Comparison of ENCODE assay signal across 17 cellular contexts in genomic region chr2:30784682-30785081, GRCh38. TPM values are rescaled to one million over a fixed set of nuclear protein-coding genes. Genes with fewer than 3 reads are reported as not detected.
A peak's percentile ranks its signal among the peaks of the same experiment; 100 is the strongest.
DNase-seq lines count a peak whose midpoint lies in the region; ATAC-seq and TF ChIP-seq lines count a peak whose summit lies in the region.
"Had no signal": no experiment of that assay in that cellular context is flagged by ENCODE, and none has a peak within 500 bp of the region (broad histone marks: within the 10 kb centered on the region; RNA-seq: fewer than 3 reads in every experiment).

No MANE protein-coding gene starts in this region.

- H2AFZ ChIP-seq in PC-3 (ENCODE audit: low read length) (no peak overlapping the region), hepatocyte (no peak overlapping the region)
- H2AFZ ChIP-seq: GM23338 had no signal

- H3K9me3 Mint-ChIP-seq in endodermal cell (no peaks in the 10 kb centered on the region), osteocyte (ENCODE audit: unreplicated experiment) (no peaks in the 10 kb centered on the region)
- H3K9me3 Mint-ChIP-seq: CD8-positive, alpha-beta T cell; GM23338 had no signal

- H3K27me3 ChIP-seq in colonic mucosa (no peaks in the 10 kb centered on the region), endodermal cell (ENCODE audit: control insufficient read depth, insufficient read depth, low read length, poor library complexity, severe bottlenecking) (no peaks in the 10 kb centered on the region), PC-3 (ENCODE audit: low read length) (peaks cover 26% of the 10 kb centered on the region), hepatocyte (no peaks in the 10 kb centered on the region)

- BruUV-seq in PC-3 (replicated peaks; lab: Mats Ljungman, UMichigan), result no TSS peak

- H3K27ac ChIP-seq in colonic mucosa (no peak overlapping the region), endodermal cell (ENCODE audit: low read depth, low read length) (no peak overlapping the region), PC-3 (ENCODE audit: low read length) (no peak overlapping the region), hepatocyte (no peak overlapping the region)

- H3K4me1 Mint-ChIP-seq in endodermal cell, result peaks cover 3% of the 10 kb centered on the region
- H3K4me1 Mint-ChIP-seq in osteocyte (ENCODE audit: unreplicated experiment), result no peaks in the 10 kb centered on the region

- DNase-seq in colonic mucosa (peak; percentile 5), endodermal cell (peak; percentile 15), osteocyte (ENCODE audit: extremely low spot score, unreplicated experiment) (peak; percentile 30), ureter (ENCODE audit: low spot score) (peak; percentile 29), PC-3 (no peak), hepatocyte (ENCODE audit: low spot score) (no peak)
- DNase-seq: CD8-positive, alpha-beta T cell; COR-L47; DMS153; DMS79 treated with DMSO at 0.1 percent for 48 hours; EL; H7 had no signal

- CTCF ChIA-PET in PC-3 (lab: Charles Lee), result interaction anchor here (0.6 kb wide), 1 partner anchor 76 kb away, joined by 5 read pairs; no protein-coding TSS in a partner anchor

- no peak for ATAC-seq in PC-3
- ATAC-seq: CD8-positive, alpha-beta T cell; GM23338 had no signal

- H3K4me2 ChIP-seq in PC-3 (ENCODE audit: low read length), result no peak overlapping the region
- H3K4me2 ChIP-seq in hepatocyte, result no peak overlapping the region
- H3K4me2 ChIP-seq: GM23338 had no signal

- H3K4me1 ChIP-seq in colonic mucosa (no peaks in the 10 kb centered on the region), endodermal cell (ENCODE audit: control insufficient read depth, insufficient read depth, low read length) (peaks cover under 1% of the 10 kb centered on the region), PC-3 (ENCODE audit: insufficient read depth, low read length) (no peaks in the 10 kb centered on the region), hepatocyte (ENCODE audit: insufficient read depth) (peaks cover 5% of the 10 kb centered on the region)

- H3K27ac Mint-ChIP-seq in endodermal cell (no peak overlapping the region), osteocyte (ENCODE audit: unreplicated experiment) (no peak overlapping the region)
- H3K27ac Mint-ChIP-seq: CD14-positive monocyte; CD8-positive, alpha-beta T cell; GM23338 had no signal

- H3K79me2 ChIP-seq in PC-3 (ENCODE audit: low read length), result no peaks in the 10 kb centered on the region
- no peaks in the 10 kb centered on the region for H3K79me2 ChIP-seq in hepatocyte

- no peak for TF ChIP-seq CTCF in colonic mucosa (IDR thresholded peaks at IDR 0.05)
- no peak for TF ChIP-seq CTCF in endodermal cell (conservative IDR thresholded peaks at IDR 0.05)
- no peak for TF ChIP-seq CTCF in osteocyte (IDR thresholded peaks at IDR 0.05)
- TF ChIP-seq CTCF in PC-3 (conservative IDR thresholded peaks at IDR 0.05; ENCODE audit: low read depth, low read length), result no peak
- no peak for TF ChIP-seq CTCF in hepatocyte (IDR thresholded peaks at IDR 0.05; ENCODE audit: poor library complexity)

- no peak overlapping the region for H3K9ac ChIP-seq in colonic mucosa (ENCODE audit: low read depth in 2 of 2, low read length in 2 of 2)
- no peak overlapping the region for H3K9ac ChIP-seq in endodermal cell (ENCODE audit: extremely low read depth, low read length, poor library complexity, severe bottlenecking)
- H3K9ac ChIP-seq in PC-3 (ENCODE audit: low read length), result no peak overlapping the region

- H3K4me3 Mint-ChIP-seq in endodermal cell (no peak overlapping the region), osteocyte (ENCODE audit: unreplicated experiment) (no peak overlapping the region)
- H3K4me3 Mint-ChIP-seq: CD14-positive monocyte; CD8-positive, alpha-beta T cell; GM23338 had no signal

- WGBS in endodermal cell (ENCODE audit: insufficient coverage in 1 of 2, insufficient read length in 1 of 2), 2 experiments, result 95 to 96% methylated on average over 3 of the region's 3 CpGs
- WGBS in hepatocyte (ENCODE audit: low lambda C conversion rate, missing lambda C conversion rate), result 96% methylated on average over 3 of the region's 3 CpGs

- H3K9me3 ChIP-seq in colonic mucosa (no peaks in the 10 kb centered on the region), endodermal cell (ENCODE audit: control insufficient read depth, low read length) (no peaks in the 10 kb centered on the region), PC-3 (ENCODE audit: low read length) (no peaks in the 10 kb centered on the region), hepatocyte (ENCODE audit: low read depth) (no peaks in the 10 kb centered on the region)

- H4K20me1 ChIP-seq in PC-3 (ENCODE audit: low read length) (no peaks in the 10 kb centered on the region), hepatocyte (ENCODE audit: insufficient read depth, poor library complexity, severe bottlenecking) (no peaks in the 10 kb centered on the region)

- POLR2A ChIA-PET in PC-3 (lab: Charles Lee; ENCODE audit: unreplicated experiment), result no interaction called here

- H3K36me3 ChIP-seq in colonic mucosa, result no peaks in the 10 kb centered on the region
- H3K36me3 ChIP-seq in endodermal cell (ENCODE audit: control insufficient read depth, insufficient read depth, low read length), result peaks cover 45% of the 10 kb centered on the region
- H3K36me3 ChIP-seq in PC-3 (ENCODE audit: low read depth, low read length), result no peaks in the 10 kb centered on the region
- H3K36me3 ChIP-seq in hepatocyte (replicated peaks; ENCODE audit: insufficient read depth, low read depth), result no peaks in the 10 kb centered on the region

- H3K9me2 ChIP-seq in PC-3 (replicated peaks; ENCODE audit: low read length), result no peaks in the 10 kb centered on the region
- H3K9me2 ChIP-seq in hepatocyte (replicated peaks; ENCODE audit: insufficient read depth), result no peaks in the 10 kb centered on the region

- no peaks in the 10 kb centered on the region for H3F3A ChIP-seq in PC-3 (ENCODE audit: low read length, unreplicated experiment)

- H3K36me3 Mint-ChIP-seq in endodermal cell (ENCODE audit: low read depth) (peaks cover 50% of the 10 kb centered on the region), osteocyte (ENCODE audit: unreplicated experiment) (no peaks in the 10 kb centered on the region)
- H3K36me3 Mint-ChIP-seq: CD14-positive monocyte; CD8-positive, alpha-beta T cell had no signal

- H3K4me3 ChIP-seq in colonic mucosa (no peak overlapping the region), endodermal cell (ENCODE audit: low read length) (no peak overlapping the region), PC-3 (ENCODE audit: low read length) (no peak overlapping the region), hepatocyte (no peak overlapping the region)
- H3K4me3 ChIP-seq: GM23338 had no signal

- H3K27me3 Mint-ChIP-seq in endodermal cell (ENCODE audit: insufficient read depth) (no peaks in the 10 kb centered on the region), osteocyte (ENCODE audit: unreplicated experiment) (peaks cover 6% of the 10 kb centered on the region)

- intact Hi-C loops in colonic mucosa (cut with DNase I) (no loop called here), PC-3 (cut with micrococcal nuclease) (no loop called here)

RNA-seq across cellular contexts. Expression of gene CAPN13, which starts 22.6 kb away (rescaled TPM):
- total RNA-seq in colonic mucosa, result 10 to 100 TPM; 25.5 to 31.2 TPM
- total RNA-seq in endodermal cell, result 10 to 100 TPM; 29.5 to 38.6 TPM
- polyA plus RNA-seq in endodermal cell (2013, experiment 1 of 2), result 1.1 TPM
- polyA plus RNA-seq in endodermal cell (2013, experiment 2 of 2), result 1.7 TPM
- total RNA-seq in osteocyte, result not detected in 2 replicates
- 67.4 TPM for total RNA-seq in ureter
- total RNA-seq in PC-3 (2014; rRNA removed), result 0.44 and 1.9 TPM in 2 replicates
- total RNA-seq in hepatocyte, result 5.8 and 6.0 TPM in 2 replicates
- 5.9 and 7.3 TPM in 2 replicates for polyA plus RNA-seq in hepatocyte
- total RNA-seq: A673; CD8-positive, alpha-beta T cell; HT1080 had no signal
- polyA plus RNA-seq: BJ, CD14-positive monocyte had no signal

Comparison
In these comparisons a context has a peak if more than half of its experiments do, and no peak if none do; other contexts are left out.
1. DNase-seq: peak in colonic mucosa (single experiment), endodermal cell (single experiment), osteocyte (single experiment) and ureter (single experiment); none in PC-3 (single experiment) and hepatocyte (single experiment).